1 cellular context compared by ENCODE assay signal in genomic region chr14:65222434-65222833, GRCh38.
TF ChIP-seq lines count a peak whose summit lies in the region.

No MANE protein-coding gene starts in this region.

TF ChIP-seq in HepG2, 621 proteins besides CTCF, POLR2A, EP300 and RAD21 (continued from another document and continues in another):
- TF ChIP-seq, protein P1, sequence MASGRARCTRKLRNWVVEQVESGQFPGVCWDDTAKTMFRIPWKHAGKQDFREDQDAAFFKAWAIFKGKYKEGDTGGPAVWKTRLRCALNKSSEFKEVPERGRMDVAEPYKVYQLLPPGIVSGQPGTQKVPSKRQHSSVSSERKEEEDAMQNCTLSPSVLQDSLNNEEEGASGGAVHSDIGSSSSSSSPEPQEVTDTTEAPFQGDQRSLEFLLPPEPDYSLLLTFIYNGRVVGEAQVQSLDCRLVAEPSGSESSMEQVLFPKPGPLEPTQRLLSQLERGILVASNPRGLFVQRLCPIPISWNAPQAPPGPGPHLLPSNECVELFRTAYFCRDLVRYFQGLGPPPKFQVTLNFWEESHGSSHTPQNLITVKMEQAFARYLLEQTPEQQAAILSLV (CRISPR knock-in tag; IDR thresholded peaks at IDR 0.05; ENCODE audit: borderline replicate concordance) = no peak
- TF ChIP-seq ZSCAN12 (CRISPR knock-in tag; IDR thresholded peaks at IDR 0.05) = no peak
- TF ChIP-seq ZNF788 (CRISPR knock-in tag; IDR thresholded peaks at IDR 0.05; ENCODE audit: borderline replicate concordance) = no peak
- TF ChIP-seq ZNF891 (CRISPR knock-in tag; IDR thresholded peaks at IDR 0.05) = no peak
- no peak for TF ChIP-seq ZFP62 (CRISPR knock-in tag; IDR thresholded peaks at IDR 0.05)
- no peak for TF ChIP-seq RFX1 (IDR thresholded peaks at IDR 0.05)
- no peak for TF ChIP-seq SKI (IDR thresholded peaks at IDR 0.05; ENCODE audit: partially characterized antibody)
- TF ChIP-seq KAT2B (IDR thresholded peaks at IDR 0.05; ENCODE audit: borderline replicate concordance, low read depth, low read length) = no peak
- TF ChIP-seq RELA (CRISPR knock-in tag; IDR thresholded peaks at IDR 0.05) = no peak
- no peak for TF ChIP-seq MEF2D (CRISPR knock-in tag; IDR thresholded peaks at IDR 0.05)
- TF ChIP-seq TCF7L2 (IDR thresholded peaks at IDR 0.05; ENCODE audit: low read depth, low read length) = no peak
- TF ChIP-seq TAF1 (CRISPR knock-in tag; IDR thresholded peaks at IDR 0.05) = no peak
- TF ChIP-seq, protein P2, sequence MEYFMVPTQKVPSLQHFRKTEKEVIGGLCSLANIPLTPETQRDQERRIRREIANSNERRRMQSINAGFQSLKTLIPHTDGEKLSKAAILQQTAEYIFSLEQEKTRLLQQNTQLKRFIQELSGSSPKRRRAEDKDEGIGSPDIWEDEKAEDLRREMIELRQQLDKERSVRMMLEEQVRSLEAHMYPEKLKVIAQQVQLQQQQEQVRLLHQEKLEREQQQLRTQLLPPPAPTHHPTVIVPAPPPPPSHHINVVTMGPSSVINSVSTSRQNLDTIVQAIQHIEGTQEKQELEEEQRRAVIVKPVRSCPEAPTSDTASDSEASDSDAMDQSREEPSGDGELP (IDR thresholded peaks at IDR 0.05; ENCODE audit: borderline replicate concordance, low read depth) = no peak
- TF ChIP-seq, protein P3, sequence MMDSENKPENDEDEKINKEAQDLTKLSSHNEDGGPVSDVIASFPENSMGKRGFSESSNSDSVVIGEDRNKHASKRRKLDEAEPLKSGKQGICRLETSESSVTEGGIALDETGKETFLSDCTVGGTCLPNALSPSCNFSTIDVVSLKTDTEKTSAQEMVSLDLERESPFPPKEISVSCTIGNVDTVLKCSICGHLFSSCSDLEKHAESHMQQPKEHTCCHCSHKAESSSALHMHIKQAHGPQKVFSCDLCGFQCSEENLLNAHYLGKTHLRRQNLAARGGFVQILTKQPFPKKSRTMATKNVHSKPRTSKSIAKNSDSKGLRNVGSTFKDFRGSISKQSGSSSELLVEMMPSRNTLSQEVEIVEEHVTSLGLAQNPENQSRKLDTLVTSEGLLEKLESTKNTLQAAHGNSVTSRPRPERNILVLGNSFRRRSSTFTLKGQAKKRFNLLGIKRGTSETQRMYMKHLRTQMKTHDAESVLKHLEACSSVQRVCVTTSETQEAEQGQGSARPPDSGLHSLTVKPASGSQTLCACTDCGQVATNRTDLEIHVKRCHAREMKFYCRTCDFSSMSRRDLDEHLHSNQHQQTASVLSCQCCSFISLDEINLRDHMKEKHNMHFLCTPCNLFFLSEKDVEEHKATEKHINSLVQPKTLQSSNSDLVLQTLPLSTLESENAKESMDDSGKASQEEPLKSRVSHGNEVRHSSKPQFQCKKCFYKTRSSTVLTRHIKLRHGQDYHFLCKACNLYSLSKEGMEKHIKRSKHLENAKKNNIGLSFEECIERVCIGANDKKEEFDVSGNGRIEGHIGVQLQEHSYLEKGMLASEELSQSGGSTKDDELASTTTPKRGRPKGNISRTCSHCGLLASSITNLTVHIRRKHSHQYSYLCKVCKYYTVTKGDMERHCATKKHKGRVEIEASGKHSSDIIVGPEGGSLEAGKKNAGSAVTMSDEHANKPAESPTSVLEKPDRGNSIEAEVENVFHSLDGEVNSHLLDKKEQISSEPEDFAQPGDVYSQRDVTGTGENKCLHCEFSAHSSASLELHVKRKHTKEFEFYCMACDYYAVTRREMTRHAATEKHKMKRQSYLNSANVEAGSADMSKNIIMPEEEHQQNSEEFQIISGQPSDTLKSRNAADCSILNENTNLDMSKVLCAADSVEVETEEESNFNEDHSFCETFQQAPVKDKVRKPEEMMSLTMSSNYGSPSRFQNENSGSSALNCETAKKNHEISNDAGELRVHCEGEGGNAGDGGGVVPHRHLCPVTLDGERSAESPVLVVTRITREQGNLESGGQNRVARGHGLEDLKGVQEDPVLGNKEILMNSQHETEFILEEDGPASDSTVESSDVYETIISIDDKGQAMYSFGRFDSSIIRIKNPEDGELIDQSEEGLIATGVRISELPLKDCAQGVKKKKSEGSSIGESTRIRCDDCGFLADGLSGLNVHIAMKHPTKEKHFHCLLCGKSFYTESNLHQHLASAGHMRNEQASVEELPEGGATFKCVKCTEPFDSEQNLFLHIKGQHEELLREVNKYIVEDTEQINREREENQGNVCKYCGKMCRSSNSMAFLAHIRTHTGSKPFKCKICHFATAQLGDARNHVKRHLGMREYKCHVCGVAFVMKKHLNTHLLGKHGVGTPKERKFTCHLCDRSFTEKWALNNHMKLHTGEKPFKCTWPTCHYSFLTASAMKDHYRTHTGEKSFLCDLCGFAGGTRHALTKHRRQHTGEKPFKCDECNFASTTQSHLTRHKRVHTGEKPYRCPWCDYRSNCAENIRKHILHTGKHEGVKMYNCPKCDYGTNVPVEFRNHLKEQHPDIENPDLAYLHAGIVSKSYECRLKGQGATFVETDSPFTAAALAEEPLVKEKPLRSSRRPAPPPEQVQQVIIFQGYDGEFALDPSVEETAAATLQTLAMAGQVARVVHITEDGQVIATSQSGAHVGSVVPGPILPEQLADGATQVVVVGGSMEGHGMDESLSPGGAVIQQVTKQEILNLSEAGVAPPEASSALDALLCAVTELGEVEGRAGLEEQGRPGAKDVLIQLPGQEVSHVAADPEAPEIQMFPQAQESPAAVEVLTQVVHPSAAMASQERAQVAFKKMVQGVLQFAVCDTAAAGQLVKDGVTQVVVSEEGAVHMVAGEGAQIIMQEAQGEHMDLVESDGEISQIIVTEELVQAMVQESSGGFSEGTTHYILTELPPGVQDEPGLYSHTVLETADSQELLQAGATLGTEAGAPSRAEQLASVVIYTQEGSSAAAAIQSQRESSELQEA (CRISPR knock-in tag; IDR thresholded peaks at IDR 0.05; ENCODE audit: not compliant biosample characterization) = no peak
- TF ChIP-seq, protein P4, sequence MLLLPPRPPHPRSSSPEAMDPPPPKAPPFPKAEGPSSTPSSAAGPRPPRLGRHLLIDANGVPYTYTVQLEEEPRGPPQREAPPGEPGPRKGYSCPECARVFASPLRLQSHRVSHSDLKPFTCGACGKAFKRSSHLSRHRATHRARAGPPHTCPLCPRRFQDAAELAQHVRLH (CRISPR knock-in tag; IDR thresholded peaks at IDR 0.05; ENCODE audit: borderline replicate concordance, low read depth) = no peak
- TF ChIP-seq MEIS2 (CRISPR knock-in tag; IDR thresholded peaks at IDR 0.05) = no peak
- no peak for TF ChIP-seq ZBTB38 (CRISPR knock-in tag; IDR thresholded peaks at IDR 0.05)
- TF ChIP-seq, protein P5, sequence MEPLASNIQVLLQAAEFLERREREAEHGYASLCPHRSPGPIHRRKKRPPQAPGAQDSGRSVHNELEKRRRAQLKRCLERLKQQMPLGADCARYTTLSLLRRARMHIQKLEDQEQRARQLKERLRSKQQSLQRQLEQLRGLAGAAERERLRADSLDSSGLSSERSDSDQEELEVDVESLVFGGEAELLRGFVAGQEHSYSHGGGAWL (CRISPR knock-in tag; IDR thresholded peaks at IDR 0.05) = no peak
- no peak for TF ChIP-seq HDAC2 (CRISPR knock-in tag; IDR thresholded peaks at IDR 0.05)
- no peak for TF ChIP-seq SMAD9 (CRISPR knock-in tag; IDR thresholded peaks at IDR 0.05)
- no peak for TF ChIP-seq ZBTB10 (CRISPR knock-in tag; IDR thresholded peaks at IDR 0.05; ENCODE audit: borderline replicate concordance)
- no peak for TF ChIP-seq ZKSCAN8 (CRISPR knock-in tag; IDR thresholded peaks at IDR 0.05; ENCODE audit: borderline replicate concordance)
- TF ChIP-seq ZNF44 (CRISPR knock-in tag; IDR thresholded peaks at IDR 0.05) = no peak
- TF ChIP-seq SMAD3 (CRISPR knock-in tag; IDR thresholded peaks at IDR 0.05) = no peak
- no peak for TF ChIP-seq ZNF674 (CRISPR knock-in tag; IDR thresholded peaks at IDR 0.05; ENCODE audit: low read depth)
- TF ChIP-seq ZNF570 (CRISPR knock-in tag; IDR thresholded peaks at IDR 0.05; ENCODE audit: borderline replicate concordance) = no peak
- no peak for TF ChIP-seq ZNF337 (CRISPR knock-in tag; IDR thresholded peaks at IDR 0.05; ENCODE audit: borderline replicate concordance, low read depth)
- TF ChIP-seq ZNF431 (CRISPR knock-in tag; IDR thresholded peaks at IDR 0.05; ENCODE audit: borderline replicate concordance, low read depth) = no peak
- TF ChIP-seq ZNF556 (CRISPR knock-in tag; IDR thresholded peaks at IDR 0.05; ENCODE audit: borderline replicate concordance) = no peak
- no peak for TF ChIP-seq ZNF136 (CRISPR knock-in tag; IDR thresholded peaks at IDR 0.05; ENCODE audit: low read depth)
- TF ChIP-seq LCORL (IDR thresholded peaks at IDR 0.05) = no peak
- no peak for TF ChIP-seq LCORL (CRISPR knock-in tag; IDR thresholded peaks at IDR 0.05)
- TF ChIP-seq MIER3 (CRISPR knock-in tag; IDR thresholded peaks at IDR 0.05; ENCODE audit: borderline replicate concordance) = no peak; the same call in 1 of the 2 replicates
- no peak for TF ChIP-seq ZNF567 (CRISPR knock-in tag; IDR thresholded peaks at IDR 0.05; ENCODE audit: borderline replicate concordance)
- TF ChIP-seq SP1 (IDR thresholded peaks at IDR 0.05) = no peak
- TF ChIP-seq SP1 (CRISPR knock-in tag; IDR thresholded peaks at IDR 0.05) = no peak
- no peak for TF ChIP-seq ZNF552 (CRISPR knock-in tag; IDR thresholded peaks at IDR 0.05; ENCODE audit: borderline replicate concordance)
- no peak for TF ChIP-seq PTBP1 (IDR thresholded peaks at IDR 0.05; ENCODE audit: low read depth, low read length, poor library complexity, severe bottlenecking)
- no peak for TF ChIP-seq RXRB (CRISPR knock-in tag; IDR thresholded peaks at IDR 0.05; ENCODE audit: borderline replicate concordance)
- no peak for TF ChIP-seq XRCC5 (optimal IDR thresholded peaks at IDR 0.05; ENCODE audit: low read length)
- no peak for TF ChIP-seq RFX3 (CRISPR knock-in tag; IDR thresholded peaks at IDR 0.05)
- TF ChIP-seq, protein P6, sequence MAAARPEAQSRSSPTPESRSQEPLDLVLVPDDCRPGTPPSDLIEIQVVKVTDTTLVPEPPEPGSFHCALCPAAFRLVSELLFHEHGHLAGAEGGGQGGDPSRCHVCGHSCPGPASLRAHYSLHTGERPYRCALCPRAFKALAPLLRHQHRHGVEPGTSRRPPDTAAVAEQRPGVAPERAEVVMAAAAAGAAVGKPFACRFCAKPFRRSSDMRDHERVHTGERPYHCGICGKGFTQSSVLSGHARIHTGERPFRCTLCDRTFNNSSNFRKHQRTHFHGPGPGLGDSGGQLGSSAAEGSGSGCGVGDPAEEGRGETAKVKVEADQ (CRISPR knock-in tag; IDR thresholded peaks at IDR 0.05; ENCODE audit: borderline replicate concordance) = no peak
- TF ChIP-seq, protein P7, sequence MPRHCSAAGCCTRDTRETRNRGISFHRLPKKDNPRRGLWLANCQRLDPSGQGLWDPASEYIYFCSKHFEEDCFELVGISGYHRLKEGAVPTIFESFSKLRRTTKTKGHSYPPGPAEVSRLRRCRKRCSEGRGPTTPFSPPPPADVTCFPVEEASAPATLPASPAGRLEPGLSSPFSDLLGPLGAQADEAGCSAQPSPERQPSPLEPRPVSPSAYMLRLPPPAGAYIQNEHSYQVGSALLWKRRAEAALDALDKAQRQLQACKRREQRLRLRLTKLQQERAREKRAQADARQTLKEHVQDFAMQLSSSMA (CRISPR knock-in tag; IDR thresholded peaks at IDR 0.05) = no peak
- TF ChIP-seq ZNF713 (CRISPR knock-in tag; IDR thresholded peaks at IDR 0.05) = no peak
- peak; percentile 41; the same call in 1 of the 2 replicates for TF ChIP-seq ISL2 (CRISPR knock-in tag; IDR thresholded peaks at IDR 0.05)
- no peak for TF ChIP-seq IRF1 (CRISPR knock-in tag; IDR thresholded peaks at IDR 0.05; ENCODE audit: low read depth)
- TF ChIP-seq, protein P8, sequence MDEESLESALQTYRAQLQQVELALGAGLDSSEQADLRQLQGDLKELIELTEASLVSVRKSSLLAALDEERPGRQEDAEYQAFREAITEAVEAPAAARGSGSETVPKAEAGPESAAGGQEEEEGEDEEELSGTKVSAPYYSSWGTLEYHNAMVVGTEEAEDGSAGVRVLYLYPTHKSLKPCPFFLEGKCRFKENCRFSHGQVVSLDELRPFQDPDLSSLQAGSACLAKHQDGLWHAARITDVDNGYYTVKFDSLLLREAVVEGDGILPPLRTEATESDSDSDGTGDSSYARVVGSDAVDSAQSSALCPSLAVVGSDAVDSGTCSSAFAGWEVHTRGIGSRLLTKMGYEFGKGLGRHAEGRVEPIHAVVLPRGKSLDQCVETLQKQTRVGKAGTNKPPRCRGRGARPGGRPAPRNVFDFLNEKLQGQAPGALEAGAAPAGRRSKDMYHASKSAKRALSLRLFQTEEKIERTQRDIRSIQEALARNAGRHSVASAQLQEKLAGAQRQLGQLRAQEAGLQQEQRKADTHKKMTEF (CRISPR knock-in tag; IDR thresholded peaks at IDR 0.05) = no peak
- TF ChIP-seq ZNF776 (CRISPR knock-in tag; IDR thresholded peaks at IDR 0.05) = no peak
- no peak for TF ChIP-seq ZC3H13 (CRISPR knock-in tag; IDR thresholded peaks at IDR 0.05)
- TF ChIP-seq SP2 (CRISPR knock-in tag; IDR thresholded peaks at IDR 0.05) = no peak
- no peak for TF ChIP-seq RBM39 (IDR thresholded peaks at IDR 0.05; ENCODE audit: low read depth, low read length, poor library complexity, severe bottlenecking)
- TF ChIP-seq SMARCC2 (IDR thresholded peaks at IDR 0.05) = no peak
- TF ChIP-seq ZNF292 (CRISPR knock-in tag; IDR thresholded peaks at IDR 0.05; ENCODE audit: borderline replicate concordance, low read depth) = no peak
- no peak for TF ChIP-seq ONECUT2 (CRISPR knock-in tag; IDR thresholded peaks at IDR 0.05)
- TF ChIP-seq SP4 (CRISPR knock-in tag; IDR thresholded peaks at IDR 0.05) = no peak
- no peak for TF ChIP-seq RNF2 (conservative IDR thresholded peaks at IDR 0.05; ENCODE audit: low read depth)
